ENCODE assay signal across 2 cellular contexts in the genomic region with DNA sequence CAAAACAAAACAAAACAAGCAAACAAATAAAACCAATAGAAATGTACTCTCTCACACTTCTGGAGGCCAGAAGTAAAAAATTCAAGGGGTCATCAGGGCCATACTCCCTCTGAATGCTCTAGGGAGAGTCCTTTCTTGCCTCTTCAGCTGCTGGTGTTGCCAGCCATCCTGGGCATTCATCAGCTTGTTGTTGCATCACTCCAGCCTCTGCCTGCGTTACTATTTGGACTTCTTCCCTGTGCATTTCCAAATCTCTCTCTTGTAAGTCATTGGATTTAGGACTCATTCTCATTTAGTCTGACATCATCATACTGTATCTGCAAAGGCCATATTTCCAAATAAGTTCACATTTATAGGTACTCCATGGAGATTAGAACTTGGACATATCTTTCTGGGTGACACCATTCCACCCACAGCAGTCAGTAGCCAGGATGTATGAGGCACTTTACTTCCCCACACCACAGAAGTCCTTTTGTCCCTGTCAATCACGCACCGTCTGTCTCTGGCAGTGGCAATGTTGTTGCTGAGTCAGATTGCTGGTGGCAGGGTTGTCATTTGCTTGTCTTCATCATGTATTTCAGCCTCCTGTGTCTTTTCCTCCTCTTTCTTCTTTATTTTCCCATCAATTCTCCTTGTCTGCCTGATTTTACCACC.
A peak's percentile ranks its signal among the peaks of the same experiment; 100 is the strongest.
TF ChIP-seq lines count a peak whose summit lies in the region.

No MANE protein-coding gene starts in this region.

TF ChIP-seq in HEK293, 187 proteins besides CTCF, POLR2A, EP300 and RAD21 (continued from another document):
- TF ChIP-seq, protein P1, sequence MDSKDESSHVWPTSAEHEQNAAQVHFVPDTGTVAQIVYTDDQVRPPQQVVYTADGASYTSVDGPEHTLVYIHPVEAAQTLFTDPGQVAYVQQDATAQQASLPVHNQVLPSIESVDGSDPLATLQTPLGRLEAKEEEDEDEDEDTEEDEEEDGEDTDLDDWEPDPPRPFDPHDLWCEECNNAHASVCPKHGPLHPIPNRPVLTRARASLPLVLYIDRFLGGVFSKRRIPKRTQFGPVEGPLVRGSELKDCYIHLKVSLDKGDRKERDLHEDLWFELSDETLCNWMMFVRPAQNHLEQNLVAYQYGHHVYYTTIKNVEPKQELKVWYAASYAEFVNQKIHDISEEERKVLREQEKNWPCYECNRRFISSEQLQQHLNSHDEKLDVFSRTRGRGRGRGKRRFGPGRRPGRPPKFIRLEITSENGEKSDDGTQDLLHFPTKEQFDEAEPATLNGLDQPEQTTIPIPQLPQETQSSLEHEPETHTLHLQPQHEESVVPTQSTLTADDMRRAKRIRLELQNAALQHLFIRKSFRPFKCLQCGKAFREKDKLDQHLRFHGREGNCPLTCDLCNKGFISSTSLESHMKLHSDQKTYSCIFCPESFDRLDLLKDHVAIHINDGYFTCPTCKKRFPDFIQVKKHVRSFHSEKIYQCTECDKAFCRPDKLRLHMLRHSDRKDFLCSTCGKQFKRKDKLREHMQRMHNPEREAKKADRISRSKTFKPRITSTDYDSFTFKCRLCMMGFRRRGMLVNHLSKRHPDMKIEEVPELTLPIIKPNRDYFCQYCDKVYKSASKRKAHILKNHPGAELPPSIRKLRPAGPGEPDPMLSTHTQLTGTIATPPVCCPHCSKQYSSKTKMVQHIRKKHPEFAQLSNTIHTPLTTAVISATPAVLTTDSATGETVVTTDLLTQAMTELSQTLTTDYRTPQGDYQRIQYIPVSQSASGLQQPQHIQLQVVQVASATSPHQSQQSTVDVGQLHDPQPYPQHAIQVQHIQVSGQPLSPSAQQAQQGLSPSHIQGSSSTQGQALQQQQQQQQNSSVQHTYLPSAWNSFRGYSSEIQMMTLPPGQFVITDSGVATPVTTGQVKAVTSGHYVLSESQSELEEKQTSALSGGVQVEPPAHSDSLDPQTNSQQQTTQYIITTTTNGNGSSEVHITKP (tag by site-specific recombination; IDR thresholded peaks at IDR 0.05) = 0 out of 2 replicates have a peak, but pooled peaks have one; percentile 17
- TF ChIP-seq ZNF600 (tag by site-specific recombination; IDR thresholded peaks at IDR 0.05) = no peak

TF ChIP-seq in K562, 482 proteins besides CTCF, POLR2A, EP300 and RAD21 (continued from another document):
- TF ChIP-seq, protein P2, sequence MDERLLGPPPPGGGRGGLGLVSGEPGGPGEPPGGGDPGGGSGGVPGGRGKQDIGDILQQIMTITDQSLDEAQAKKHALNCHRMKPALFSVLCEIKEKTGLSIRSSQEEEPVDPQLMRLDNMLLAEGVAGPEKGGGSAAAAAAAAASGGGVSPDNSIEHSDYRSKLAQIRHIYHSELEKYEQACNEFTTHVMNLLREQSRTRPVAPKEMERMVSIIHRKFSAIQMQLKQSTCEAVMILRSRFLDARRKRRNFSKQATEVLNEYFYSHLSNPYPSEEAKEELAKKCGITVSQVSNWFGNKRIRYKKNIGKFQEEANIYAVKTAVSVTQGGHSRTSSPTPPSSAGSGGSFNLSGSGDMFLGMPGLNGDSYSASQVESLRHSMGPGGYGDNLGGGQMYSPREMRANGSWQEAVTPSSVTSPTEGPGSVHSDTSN (CRISPR knock-in tag; IDR thresholded peaks at IDR 0.05; ENCODE audit: low read depth) = no peak
- TF ChIP-seq, protein P2 (tag; conservative IDR thresholded peaks at IDR 0.05; ENCODE audit: low read depth) = 0 out of 2 replicates have a peak, but pooled peaks have one; percentile 31
- TF ChIP-seq, protein P3, sequence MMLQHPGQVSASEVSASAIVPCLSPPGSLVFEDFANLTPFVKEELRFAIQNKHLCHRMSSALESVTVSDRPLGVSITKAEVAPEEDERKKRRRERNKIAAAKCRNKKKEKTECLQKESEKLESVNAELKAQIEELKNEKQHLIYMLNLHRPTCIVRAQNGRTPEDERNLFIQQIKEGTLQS (IDR thresholded peaks at IDR 0.05) = 0 out of 2 replicates have a peak, but pooled peaks have one; percentile 12
- TF ChIP-seq, protein P3 (CRISPR knock-in tag; conservative IDR thresholded peaks at IDR 0.05) = no peak
- TF ChIP-seq, protein P4, sequence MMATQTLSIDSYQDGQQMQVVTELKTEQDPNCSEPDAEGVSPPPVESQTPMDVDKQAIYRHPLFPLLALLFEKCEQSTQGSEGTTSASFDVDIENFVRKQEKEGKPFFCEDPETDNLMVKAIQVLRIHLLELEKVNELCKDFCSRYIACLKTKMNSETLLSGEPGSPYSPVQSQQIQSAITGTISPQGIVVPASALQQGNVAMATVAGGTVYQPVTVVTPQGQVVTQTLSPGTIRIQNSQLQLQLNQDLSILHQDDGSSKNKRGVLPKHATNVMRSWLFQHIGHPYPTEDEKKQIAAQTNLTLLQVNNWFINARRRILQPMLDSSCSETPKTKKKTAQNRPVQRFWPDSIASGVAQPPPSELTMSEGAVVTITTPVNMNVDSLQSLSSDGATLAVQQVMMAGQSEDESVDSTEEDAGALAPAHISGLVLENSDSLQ (IDR thresholded peaks at IDR 0.05) = peak; percentile 77
- no peak for TF ChIP-seq RBBP5 (IDR thresholded peaks at IDR 0.05; ENCODE audit: borderline replicate concordance, insufficient read depth, low read length, poor library complexity, severe bottlenecking)
- TF ChIP-seq CBFA2T2 (conservative IDR thresholded peaks at IDR 0.05) = no peak
